In genomic region chr3:56370991-56371775, GRCh38 we compare ENCODE assay signal across 20 cellular contexts.
A peak's percentile ranks its signal among the peaks of the same experiment; 100 is the strongest.
DNase-seq lines count a peak whose midpoint lies in the region; TF ChIP-seq lines count a peak whose summit lies in the region.
"Had no signal": no experiment of that assay in that cellular context is flagged by ENCODE, and none has a peak within 500 bp of the region (broad histone marks: within the 10 kb centered on the region; RNA-seq: fewer than 3 reads in every experiment).

No MANE protein-coding gene starts in this region.

- no peak overlapping the region for H3K4me3 Mint-ChIP-seq in Calu3 (ENCODE audit: low read depth, unreplicated experiment)
- H3K4me3 Mint-ChIP-seq: HFFc6 had no signal

- H3K4me1 Mint-ChIP-seq in Calu3 (ENCODE audit: low read depth, unreplicated experiment) = no peaks in the 10 kb centered on the region

- H3K23ac ChIP-seq in neuronal stem cell (ENCODE audit: low read depth, low read length, poor library complexity) = no peak overlapping the region

- no peak overlapping the region for H3K4me3 ChIP-seq in neuronal stem cell (ENCODE audit: low read length in 2 of 2)
- no peak overlapping the region for H3K4me3 ChIP-seq in coronary artery
- H3K4me3 ChIP-seq: MG63 had no signal

- H3K4me1 ChIP-seq in neuronal stem cell (ENCODE audit: control insufficient read depth in 2 of 2, insufficient read depth in 1 of 2, low read depth in 1 of 2, low read length in 2 of 2) = peaks cover 2 to 9% of the 10 kb centered on the region in 2 donors

- H3K18ac ChIP-seq in neuronal stem cell (ENCODE audit: low read length) = no peak overlapping the region

- DNase-seq in Ammon's horn (ENCODE audit: low spot score) (peak; percentile 79), SKM-1 treated with dmso at 0.1 percent for 144 hours (lab: John Stamatoyannopoulos, UW; ENCODE audit: unreplicated experiment) (peak; percentile 39), globus pallidus (ENCODE audit: low spot score) (peak; percentile 90), neuronal stem cell (ENCODE audit: low spot score) (no peak), DMS79 treated with DMSO at 0.1 percent for 48 hours (lab: John Stamatoyannopoulos, UW) (no peak), SHP77 treated with DMSO at 0.1 percent for 48 hours (lab: John Stamatoyannopoulos, UW) (no peak), coronary artery (ENCODE audit: low spot score) (no peak), Calu3 (no peak)
- DNase-seq: COR-L47, HFFc6, IMR-90, Karpas-422, MG63, NCI-H1092, NCI-H146, NCI-H2081, NCI-H510A, NCI-H82, Right ventricle myocardium superior had no signal

- CTCF ChIA-PET in Calu3 (lab: Charles Lee) = no interaction called here

- no peaks in the 10 kb centered on the region for H3K9me3 Mint-ChIP-seq in Calu3 (ENCODE audit: low read depth, unreplicated experiment)

- H3K9me3 ChIP-seq in neuronal stem cell (replicated peaks in 1 of 2; ENCODE audit: control insufficient read depth in 2 of 2, insufficient read depth in 1 of 2, low read depth in 1 of 2, low read length in 2 of 2) = no peaks in the 10 kb centered on the region
- H3K9me3 ChIP-seq: MG63 had no signal

- H3K4ac ChIP-seq in neuronal stem cell (ENCODE audit: low read length) = peak overlapping the region; percentile 46

- no peak overlapping the region for H4K8ac ChIP-seq in neuronal stem cell (ENCODE audit: low read depth, low read length)

- no TSS peak for BruUV-seq in Calu3 (replicated peaks; lab: Mats Ljungman, UMichigan)

- H2BK120ac ChIP-seq in neuronal stem cell (ENCODE audit: low read depth, low read length) = no peak overlapping the region

- H2BK15ac ChIP-seq in neuronal stem cell (ENCODE audit: low read length) = peak overlapping the region; percentile 37

- no peak for TF ChIP-seq CTCF in coronary artery (IDR thresholded peaks at IDR 0.05)
- TF ChIP-seq CTCF in Calu3 (IDR thresholded peaks at IDR 0.05; ENCODE audit: unreplicated experiment) = no peak

- H2AFZ ChIP-seq in neuronal stem cell (ENCODE audit: low read length) = no peak overlapping the region

- H3K36me3 Mint-ChIP-seq in Calu3 (ENCODE audit: insufficient read depth, unreplicated experiment) = no peaks in the 10 kb centered on the region

- H3K27ac ChIP-seq in neuronal stem cell (replicated peaks; ENCODE audit: low read length) (no peak overlapping the region), coronary artery (no peak overlapping the region)
- H3K27ac ChIP-seq: C4-2B had no signal

- H3K36me3 ChIP-seq in neuronal stem cell (replicated peaks in 1 of 2; ENCODE audit: control insufficient read depth in 2 of 2, insufficient read depth in 2 of 2, low read length in 2 of 2) = no peaks in the 10 kb centered on the region
- H3K36me3 ChIP-seq: MG63 had no signal

- H2BK12ac ChIP-seq in neuronal stem cell (ENCODE audit: low read length) = no peak overlapping the region

- H3K4me2 ChIP-seq in neuronal stem cell (ENCODE audit: insufficient read depth, low read length, poor library complexity, severe bottlenecking) = no peak overlapping the region

- peaks cover 29% of the 10 kb centered on the region for H3K27me3 Mint-ChIP-seq in Calu3 (ENCODE audit: unreplicated experiment)

- intact Hi-C loops in Calu3 (cut with micrococcal nuclease; ENCODE audit: unreplicated experiment) = no loop called here

- no peaks in the 10 kb centered on the region for H3K79me1 ChIP-seq in neuronal stem cell (ENCODE audit: low read depth, low read length)

- H2AK5ac ChIP-seq in neuronal stem cell (ENCODE audit: low read depth, low read length) = no peak overlapping the region

- no peak overlapping the region for H2BK5ac ChIP-seq in neuronal stem cell (ENCODE audit: low read length)

- H3K14ac ChIP-seq in neuronal stem cell (ENCODE audit: low read length) = no peak overlapping the region

- no peak overlapping the region for H3K9ac ChIP-seq in neuronal stem cell (ENCODE audit: low read depth, low read length, poor library complexity)

- no peaks in the 10 kb centered on the region for H3K27me3 ChIP-seq in neuronal stem cell (ENCODE audit: control insufficient read depth in 3 of 3, insufficient read depth in 3 of 3, low read depth in 1 of 3, low read length in 3 of 3)
- H3K27me3 ChIP-seq: MG63 had no signal

- no CpG with 5 or more reads among the region's 3 CpGs for WGBS in neuronal stem cell (ENCODE audit: extremely low coverage in 2 of 2, insufficient read length in 2 of 2, insufficient replicate concordance in 1 of 2), 2 donors

- no peak overlapping the region for H3K27ac Mint-ChIP-seq in Calu3 (ENCODE audit: unreplicated experiment)
- H3K27ac Mint-ChIP-seq: HFFc6 had no signal

- H4K91ac ChIP-seq in neuronal stem cell (ENCODE audit: low read depth, low read length, poor library complexity) = no peak overlapping the region

Comparison
In these comparisons a context has a peak if more than half of its experiments do, and no peak if none do; other contexts are left out.
1. DNase-seq: peak in Ammon's horn (single experiment), SKM-1 treated with dmso at 0.1 percent for 144 hours (single experiment) and globus pallidus (single experiment); none in neuronal stem cell (single experiment), DMS79 treated with DMSO at 0.1 percent for 48 hours (single experiment), SHP77 treated with DMSO at 0.1 percent for 48 hours (single experiment), coronary artery (single experiment) and Calu3 (single experiment).